10 cellular contexts compared by ENCODE assay signal in genomic region chr2:24132543-24132942, GRCh38. TPM values are rescaled to one million over a fixed set of nuclear protein-coding genes. Genes with fewer than 3 reads are reported as not detected.
"Had no signal": no experiment of that assay in that cellular context is flagged by ENCODE, and none has a peak within 500 bp of the region (broad histone marks: within the 10 kb centered on the region; RNA-seq: fewer than 3 reads in every experiment).

No MANE protein-coding gene starts in this region.

- H3K4me2 ChIP-seq: KMS-11 had no signal

- DNase-seq: IMR-90, KBM-7, KG1 had no signal

- FAIRE-seq: HepG2, HTR-8/SVneo had no signal

- H3K9ac ChIP-seq: KMS-11 had no signal

- ATAC-seq: HepG2 had no signal

- H3K27me3 Mint-ChIP-seq: IgD-negative memory B cell had no signal

- H3K27ac ChIP-seq: HL-60, KMS-11 had no signal

RNA-seq across cellular contexts. Expression of gene PFN4, which starts 9.4 kb away (rescaled TPM):
- total RNA-seq: HT-29 had no signal
- polyA plus RNA-seq: IgD-negative memory B cell had no signal

RNA-seq across cellular contexts. Expression of gene FAM228A, which starts 42.3 kb away (rescaled TPM):
- total RNA-seq: HepG2, HT-29, HT1080, IMR-90 had no signal
- polyA plus RNA-seq: HepG2, IgD-negative memory B cell, IMR-90 had no signal
